ENCODE assay signal across 17 cellular contexts in genomic region chr1:223549740-223550139, GRCh38.
A peak's percentile ranks its signal among the peaks of the same experiment; 100 is the strongest.
DNase-seq lines count a peak whose midpoint lies in the region; ATAC-seq and TF ChIP-seq lines count a peak whose summit lies in the region.
"Had no signal": no experiment of that assay in that cellular context is flagged by ENCODE, and none has a peak within 500 bp of the region (broad histone marks: within the 10 kb centered on the region; RNA-seq: fewer than 3 reads in every experiment).

No MANE protein-coding gene starts in this region.

- H3K9me2 ChIP-seq in OCI-LY1 (ENCODE audit: low read depth, low read length): no peaks in the 10 kb centered on the region

- ATAC-seq in DND-41 (ENCODE audit: insufficient read depth, low read depth) (no peak), left colon (peak; percentile 1), HG02840 (IDR thresholded peaks at IDR 0.05; ENCODE audit: low FRiP score, unreplicated experiment) (no peak)

- H2AFZ ChIP-seq in DND-41 (ENCODE audit: low read depth, low read length): no peak overlapping the region
- no peak overlapping the region for H2AFZ ChIP-seq in OCI-LY1 (ENCODE audit: low read length)

- H3F3A ChIP-seq in OCI-LY1 (ENCODE audit: insufficient read depth, low read length): no peaks in the 10 kb centered on the region

- intact Hi-C loops in left colon (cut with DNase I, micrococcal nuclease): no loop called here

- H3K4me3 ChIP-seq in DND-41 (ENCODE audit: low read depth in 1 of 2, low read length in 2 of 2): no peak overlapping the region
- H3K4me3 ChIP-seq in GM12875 (ENCODE audit: low read depth, low read length): no peak overlapping the region
- no peak overlapping the region for H3K4me3 ChIP-seq in OCI-LY1 (ENCODE audit: low read depth, low read length, poor library complexity, severe bottlenecking)
- H3K4me3 ChIP-seq: SJCRH30 had no signal

- H4K20me1 ChIP-seq in DND-41 (ENCODE audit: insufficient read depth, low read length) (0 out of 2 replicates have a peak, but pooled peaks cover 2% of the 10 kb centered on the region), OCI-LY1 (ENCODE audit: insufficient read depth, low read length) (no peaks in the 10 kb centered on the region)

- H3K79me2 ChIP-seq in DND-41 (ENCODE audit: insufficient read depth, low read length): no peaks in the 10 kb centered on the region
- H3K79me2 ChIP-seq in OCI-LY1 (ENCODE audit: insufficient read depth, low read length): no peaks in the 10 kb centered on the region

- H3K36me3 ChIP-seq in DND-41 (ENCODE audit: insufficient read depth, low read length): no peaks in the 10 kb centered on the region
- no peaks in the 10 kb centered on the region for H3K36me3 ChIP-seq in OCI-LY1 (ENCODE audit: insufficient read depth, low read length)
- H3K36me3 ChIP-seq: SJCRH30 had no signal

- H3K4me2 ChIP-seq in DND-41 (ENCODE audit: insufficient read depth, low read length) (no peak overlapping the region), OCI-LY1 (ENCODE audit: low read length) (no peak overlapping the region)

- H3K9ac ChIP-seq in DND-41 (ENCODE audit: low read depth, low read length) (no peak overlapping the region), OCI-LY1 (ENCODE audit: low read length) (no peak overlapping the region)

- no peak for DNase-seq in DND-41
- no peak for DNase-seq in left colon
- DNase-seq in NOMO-1 treated with dmso at 0.1 percent for 144 hours (lab: John Stamatoyannopoulos, UW; ENCODE audit: unreplicated experiment): no peak
- no peak for DNase-seq in erythroblast (lab: John Stamatoyannopoulos, UW)
- DNase-seq: C1 segment of cervical spinal cord; CD8-positive, alpha-beta memory T cell; DMS53; GOT3; HFFc6; NCI-H1417 treated with DMSO at 0.1 percent for 48 hours; NCI-H2081; NCI-H510A; NCI-H748 treated with DMSO at 0.1 percent for 48 hours; SJCRH30 had no signal

- no peaks in the 10 kb centered on the region for H3K4me1 ChIP-seq in DND-41 (ENCODE audit: insufficient read depth, low read length)
- no peaks in the 10 kb centered on the region for H3K4me1 ChIP-seq in OCI-LY1 (ENCODE audit: insufficient read depth, low read length, severe bottlenecking)
- H3K4me1 ChIP-seq: SJCRH30 had no signal

- TF ChIP-seq POLR2A in erythroblast (IDR thresholded peaks at IDR 0.05; ENCODE audit: low read length): no peak

- H3K27ac ChIP-seq in DND-41 (ENCODE audit: low read length) (no peak overlapping the region), OCI-LY1 (ENCODE audit: low read depth, low read length, poor library complexity, severe bottlenecking) (no peak overlapping the region)
- H3K27ac ChIP-seq: SJCRH30 had no signal

- TF ChIP-seq CTCF in DND-41 (IDR thresholded peaks at IDR 0.05; ENCODE audit: borderline replicate concordance, extremely low read depth, low read length, poor library complexity, severe bottlenecking): peak; percentile 11
- peak; percentile 31; the same call in 1 of the 2 replicates for TF ChIP-seq CTCF in GM12875 (IDR thresholded peaks at IDR 0.05; ENCODE audit: borderline replicate concordance, insufficient read depth, low read depth, low read length)
- peak; percentile 28; the same call in 1 of the 2 replicates for TF ChIP-seq CTCF in OCI-LY1 (IDR thresholded peaks at IDR 0.05; ENCODE audit: low read length)

- H3K9me3 ChIP-seq in DND-41 (ENCODE audit: insufficient read depth, low read length, severe bottlenecking) (no peaks in the 10 kb centered on the region), OCI-LY1 (ENCODE audit: low read length) (no peaks in the 10 kb centered on the region)
- H3K9me3 ChIP-seq: SJCRH30 had no signal

- H3K27me3 ChIP-seq in DND-41 (ENCODE audit: insufficient read depth, low read length, poor library complexity) (no peaks in the 10 kb centered on the region), OCI-LY1 (ENCODE audit: insufficient read depth, low read length) (0 out of 2 replicates have a peak, but pooled peaks cover 3% of the 10 kb centered on the region)
- H3K27me3 ChIP-seq: SJCRH30 had no signal
